8 cellular contexts compared by ENCODE assay signal in genomic region chr14:70882771-70883492, GRCh38. TPM values are rescaled to one million over a fixed set of nuclear protein-coding genes. Genes with fewer than 3 reads are reported as not detected.
DNase-seq lines count a peak whose midpoint lies in the region; ATAC-seq and TF ChIP-seq lines count a peak whose summit lies in the region.

No MANE protein-coding gene starts in this region.

- DNase-seq in CD14-positive monocyte (ENCODE audit: low spot score) (peak; percentile 79), KBM-7 (peak; percentile 96), kidney glomerular epithelial cell (lab: John Stamatoyannopoulos, UW) (peak; percentile 23), H7 (no peak), tibial artery (no peak)
- DNase-seq in activated CD8-positive, alpha-beta memory T cell treated with anti-CD3 and anti-CD28 coated beads, Interleukin-2, amount 10 ng/mL, durations not matched to agents 7 days and 5 days: no peak

- ATAC-seq in activated CD8-positive, alpha-beta memory T cell treated with anti-CD3 and anti-CD28 coated beads, Interleukin-2, amount 10 ng/mL, durations not matched to agents 7 days and 5 days: no peak
- ATAC-seq in HG02571 (IDR thresholded peaks at IDR 0.05; ENCODE audit: unreplicated experiment) (no peak), HG02763 (IDR thresholded peaks at IDR 0.05; ENCODE audit: unreplicated experiment) (no peak)

- H3K4me3 ChIP-seq in H7 (ENCODE audit: insufficient read depth, low read depth, low read length): no peak overlapping the region
- H3K4me3 ChIP-seq in tibial artery: no peak overlapping the region

- intact Hi-C loops in CD14-positive monocyte (cut with micrococcal nuclease) (no loop called here), tibial artery (cut with DNase I; ENCODE audit: low total_unique reads) (no loop called here)

- H3K9me3 Mint-ChIP-seq in CD14-positive monocyte: peaks cover 0 to 2% (median 0%) of the 10 kb centered on the region in 7 donors
- H3K9me3 Mint-ChIP-seq in activated CD8-positive, alpha-beta memory T cell treated with anti-CD3 and anti-CD28 coated beads, Interleukin-2, amount 10 ng/mL, durations not matched to agents 7 days and 5 days (ENCODE audit: low read depth): no peaks in the 10 kb centered on the region

- H3K27me3 ChIP-seq in H7 (ENCODE audit: control insufficient read depth, insufficient read depth, low read length) (no peaks in the 10 kb centered on the region), tibial artery (no peaks in the 10 kb centered on the region)

- H3K27ac Mint-ChIP-seq in CD14-positive monocyte: peak overlapping the region; percentile 98 to 100 (median 99)
- peak overlapping the region; percentile 96 for H3K27ac Mint-ChIP-seq in activated CD8-positive, alpha-beta memory T cell treated with anti-CD3 and anti-CD28 coated beads, Interleukin-2, amount 10 ng/mL, durations not matched to agents 7 days and 5 days

- CTCF ChIA-PET in activated CD8-positive, alpha-beta memory T cell treated with anti-CD3 and anti-CD28 coated beads, Interleukin-2, amount 10 ng/mL, durations not matched to agents 7 days and 5 days (lab: Charles Lee): interaction anchor here (1.3 to 13.8 kb wide), 5 partner anchors 10 to 72 kb away, joined by 3 to 179 read pairs (median 64); partner anchors contain the start of gene PCNX1

- no peaks in the 10 kb centered on the region for H3K9me3 ChIP-seq in tibial artery

- in situ Hi-C loops in KBM-7 (cut with MboI; ENCODE audit: low pct_unique_long_range_greater_than_20kb, low sequenced_read_pairs): no loop called here

- TF ChIP-seq CTCF in CD14-positive monocyte (IDR thresholded peaks at IDR 0.05): no peak
- no peak for TF ChIP-seq CTCF in tibial artery (IDR thresholded peaks at IDR 0.05)

- H3K4me1 ChIP-seq in tibial artery: peaks cover 0 to 6% (median 0%) of the 10 kb centered on the region in 4 donors

- no peaks in the 10 kb centered on the region for H3K36me3 ChIP-seq in H7 (replicated peaks; ENCODE audit: control insufficient read depth, insufficient read depth, low read length)
- H3K36me3 ChIP-seq in tibial artery: no peaks in the 10 kb centered on the region

- H3K36me3 Mint-ChIP-seq in CD14-positive monocyte: peaks cover 0 to 3% of the 10 kb centered on the region in 2 donors
- no peaks in the 10 kb centered on the region for H3K36me3 Mint-ChIP-seq in activated CD8-positive, alpha-beta memory T cell treated with anti-CD3 and anti-CD28 coated beads, Interleukin-2, amount 10 ng/mL, durations not matched to agents 7 days and 5 days

- H3K4me3 Mint-ChIP-seq in CD14-positive monocyte: peak overlapping the region; percentile 50 to 72
- H3K4me3 Mint-ChIP-seq in activated CD8-positive, alpha-beta memory T cell treated with anti-CD3 and anti-CD28 coated beads, Interleukin-2, amount 10 ng/mL, durations not matched to agents 7 days and 5 days: no peak overlapping the region

- no peak overlapping the region for H3K27ac ChIP-seq in tibial artery

- peaks cover 0 to 4% (median 1%) of the 10 kb centered on the region in 3 donors for H3K27me3 Mint-ChIP-seq in CD14-positive monocyte (ENCODE audit: low read depth in 3 of 3)
- H3K27me3 Mint-ChIP-seq in activated CD8-positive, alpha-beta memory T cell treated with anti-CD3 and anti-CD28 coated beads, Interleukin-2, amount 10 ng/mL, durations not matched to agents 7 days and 5 days: no peaks in the 10 kb centered on the region

- peaks cover 90% of the 10 kb centered on the region for H3K4me1 Mint-ChIP-seq in CD14-positive monocyte
- peaks cover 63% of the 10 kb centered on the region for H3K4me1 Mint-ChIP-seq in activated CD8-positive, alpha-beta memory T cell treated with anti-CD3 and anti-CD28 coated beads, Interleukin-2, amount 10 ng/mL, durations not matched to agents 7 days and 5 days

RNA-seq across cellular contexts. Expression of gene PCNX1, which starts 24.3 kb away (rescaled TPM):
- 1 to 10 TPM; 7.3 to 8.1 TPM for polyA plus RNA-seq in CD14-positive monocyte
- total RNA-seq in activated CD8-positive, alpha-beta memory T cell treated with anti-CD3 and anti-CD28 coated beads, Interleukin-2, amount 10 ng/mL, durations not matched to agents 7 days and 5 days: 10 to 100 TPM; 64.4 to 69.2 TPM
- total RNA-seq in H7 (2014; rRNA removed; shearing (Covaris generic)): 29.1 and 39.6 TPM in 2 replicates

Comparison
In these comparisons a context has a peak if more than half of its experiments do, and no peak if none do; other contexts are left out.
1. DNase-seq: peak in CD14-positive monocyte (single experiment), KBM-7 (single experiment) and kidney glomerular epithelial cell (single experiment); none in activated CD8-positive, alpha-beta memory T cell treated with anti-CD3 and anti-CD28 coated beads, Interleukin-2, amount 10 ng/mL, durations not matched to agents 7 days and 5 days (single experiment), H7 (single experiment) and tibial artery (0 of 2).